In genomic region chr2:197324801-197325200, GRCh38 we compare ENCODE assay signal across 14 cellular contexts. TPM values are rescaled to one million over a fixed set of nuclear protein-coding genes. Genes with fewer than 3 reads are reported as not detected.
DNase-seq lines count a peak whose midpoint lies in the region; ATAC-seq, FAIRE-seq and TF ChIP-seq lines count a peak whose summit lies in the region.
"Had no signal": no experiment of that assay in that cellular context is flagged by ENCODE, and none has a peak within 500 bp of the region (broad histone marks: within the 10 kb centered on the region; RNA-seq: fewer than 3 reads in every experiment).

No MANE protein-coding gene starts in this region.

- H3K9me3 ChIP-seq in OCI-LY7 (ENCODE audit: low read length) (no peaks in the 10 kb centered on the region), ascending aorta (no peaks in the 10 kb centered on the region)
- H3K9me3 ChIP-seq: sigmoid colon, SK-N-SH had no signal

- TF ChIP-seq CTCF in GM06990 (IDR thresholded peaks at IDR 0.05; ENCODE audit: insufficient read depth, low read length, poor library complexity, severe bottlenecking) = no peak
- no peak for TF ChIP-seq CTCF in OCI-LY7 (conservative IDR thresholded peaks at IDR 0.05; ENCODE audit: low read length)
- TF ChIP-seq CTCF in GM10266 (IDR thresholded peaks at IDR 0.05; ENCODE audit: control insufficient read depth, insufficient read depth, low read depth, missing control alignments) = no peak
- TF ChIP-seq CTCF in ascending aorta (IDR thresholded peaks at IDR 0.05) = no peak

- no peak overlapping the region for H3K27ac ChIP-seq in OCI-LY7 (ENCODE audit: low read depth, low read length, poor library complexity, severe bottlenecking)
- H3K27ac ChIP-seq in ascending aorta = no peak overlapping the region
- H3K27ac ChIP-seq: GM23248, sigmoid colon had no signal

- DNase-seq in GM06990 (ENCODE audit: extremely low read depth, insufficient read length) (no peak), GM19239 (ENCODE audit: insufficient read length, low spot score) (peak; percentile 56), OCI-LY7 (ENCODE audit: low spot score) (no peak), NCI-H345 treated with DMSO at 0.1 percent for 48 hours (lab: John Stamatoyannopoulos, UW; ENCODE audit: unreplicated experiment) (no peak), GM10266 (ENCODE audit: extremely low spot score) (no peak), NCI-H146 (lab: John Stamatoyannopoulos, UW) (no peak), ascending aorta (ENCODE audit: low spot score in 2 of 2) (no peak)
- DNase-seq: GM23248, left cardiac atrium, NCI-H1105 treated with DMSO at 0.1 percent for 48 hours, sigmoid colon, SK-N-SH had no signal

- ATAC-seq in HG02885 (IDR thresholded peaks at IDR 0.05; ENCODE audit: poor library complexity, unreplicated experiment) = peak; percentile 48
- ATAC-seq: left cardiac atrium had no signal

- CTCF ChIA-PET in OCI-LY7 (lab: Charles Lee; ENCODE audit: unreplicated experiment) = no interaction called here

- 0 out of 2 replicates have a peak overlapping the region, but pooled peaks have one; percentile 15 for H2AFZ ChIP-seq in OCI-LY7 (ENCODE audit: low read length)
- H2AFZ ChIP-seq: GM23248 had no signal

- no peaks in the 10 kb centered on the region for H3K36me3 ChIP-seq in GM06990 (ENCODE audit: control insufficient read depth, insufficient read depth, low read length)
- H3K36me3 ChIP-seq in OCI-LY7 (ENCODE audit: insufficient read depth, low read length) = no peaks in the 10 kb centered on the region
- H3K36me3 ChIP-seq in ascending aorta = no peaks in the 10 kb centered on the region
- H3K36me3 ChIP-seq: sigmoid colon had no signal

- H3K4me3 ChIP-seq in GM06990 (replicated peaks; ENCODE audit: low read depth, low read length) = peak overlapping the region; percentile 2; the same call in 1 of the 2 replicates
- no peak overlapping the region for H3K4me3 ChIP-seq in OCI-LY7 (ENCODE audit: low read depth, low read length, poor library complexity, severe bottlenecking)
- no peak overlapping the region for H3K4me3 ChIP-seq in ascending aorta
- H3K4me3 ChIP-seq: GM23248, sigmoid colon had no signal

- peaks cover 8% of the 10 kb centered on the region for H3K4me1 ChIP-seq in OCI-LY7 (ENCODE audit: insufficient read depth, low read length, poor library complexity, severe bottlenecking)
- H3K4me1 ChIP-seq in ascending aorta = no peaks in the 10 kb centered on the region
- H3K4me1 ChIP-seq: sigmoid colon had no signal

- H3K9me2 ChIP-seq in OCI-LY7 (ENCODE audit: insufficient read depth, low read length) = no peaks in the 10 kb centered on the region
- H3K9me2 ChIP-seq: SK-N-SH had no signal

- H3K4me2 ChIP-seq in OCI-LY7 (ENCODE audit: low read length) = 0 out of 2 replicates have a peak overlapping the region, but pooled peaks have one; percentile 25
- H3K4me2 ChIP-seq: SK-N-SH had no signal

- no peaks in the 10 kb centered on the region for H3K79me2 ChIP-seq in OCI-LY7 (ENCODE audit: insufficient read depth, low read depth, low read length)

- peak; percentile 97 for FAIRE-seq in GM19239 (lab: Jason Lieb, UNC)
- FAIRE-seq: endothelial cell of umbilical vein had no signal

- intact Hi-C loops in OCI-LY7 (cut with micrococcal nuclease; ENCODE audit: unreplicated experiment) (loop anchor here (5.0 kb wide), 1 partner anchor 42 kb away; no protein-coding TSS in a partner anchor), ascending aorta (cut with DNase I) (no loop called here)

- H4K20me1 ChIP-seq in OCI-LY7 (ENCODE audit: insufficient read depth, low read length) = no peaks in the 10 kb centered on the region

- POLR2A ChIA-PET in OCI-LY7 (lab: Charles Lee) = interaction anchor here (0.6 to 1.2 kb wide), 3 partner anchors 13 to 166 kb away, joined by 3 to 4 read pairs (median 3); no protein-coding TSS in a partner anchor

- BruUV-seq in OCI-LY7 (replicated peaks; lab: Mats Ljungman, UMichigan) = no TSS peak

- H3K27me3 ChIP-seq in GM06990 (replicated peaks; ENCODE audit: control insufficient read depth, insufficient read depth, low read length) (no peaks in the 10 kb centered on the region), ascending aorta (no peaks in the 10 kb centered on the region)
- H3K27me3 ChIP-seq: sigmoid colon had no signal

RNA-seq across cellular contexts. Expression of gene ANKRD44, which starts 14.2 kb away (rescaled TPM):
- 70.3 and 73.7 TPM in 2 replicates for total RNA-seq in OCI-LY7 (2014; rRNA removed; shearing (Covaris generic))
- total RNA-seq in OCI-LY7 (2022) = 69.4 and 86.6 TPM in 2 replicates
- 66.3 TPM for total RNA-seq in ascending aorta
